ENCODE assay signal across 1 cellular context in genomic region chr16:81549547-81550411, GRCh38.
TF ChIP-seq lines count a peak whose summit lies in the region.

No MANE protein-coding gene starts in this region.

TF ChIP-seq in HepG2, 621 proteins besides CTCF, POLR2A, EP300 and RAD21 (continued from another document and continues in another):
- TF ChIP-seq HBP1 (CRISPR knock-in tag; IDR thresholded peaks at IDR 0.05; ENCODE audit: low read depth) (no peak), MAFG (CRISPR knock-in tag; IDR thresholded peaks at IDR 0.05) (no peak), ELF4 (CRISPR knock-in tag; IDR thresholded peaks at IDR 0.05; ENCODE audit: borderline replicate concordance) (no peak; the same call in 1 of the 2 replicates), ZBTB33 (CRISPR knock-in tag; IDR thresholded peaks at IDR 0.05) (no peak; the same call in 1 of the 2 replicates), SMYD3 (CRISPR knock-in tag; IDR thresholded peaks at IDR 0.05) (no peak), CCDC6 (CRISPR knock-in tag; IDR thresholded peaks at IDR 0.05) (no peak), AFF4 (CRISPR knock-in tag; IDR thresholded peaks at IDR 0.05) (peak; percentile 24; the same call in 1 of the 2 replicates), HNF4A (CRISPR knock-in tag; IDR thresholded peaks at IDR 0.05) (no peak), CBX5 (CRISPR knock-in tag; IDR thresholded peaks at IDR 0.05; ENCODE audit: borderline replicate concordance) (no peak), HDAC1 (CRISPR knock-in tag; IDR thresholded peaks at IDR 0.05) (no peak), ZNF501 (CRISPR knock-in tag; IDR thresholded peaks at IDR 0.05) (no peak; the same call in 1 of the 2 replicates), LCORL (IDR thresholded peaks at IDR 0.05) (no peak), LCORL (CRISPR knock-in tag; IDR thresholded peaks at IDR 0.05) (peak; percentile 63; the same call in 1 of the 2 replicates), DNMT1 (CRISPR knock-in tag; IDR thresholded peaks at IDR 0.05) (no peak), ZNF34 (CRISPR knock-in tag; IDR thresholded peaks at IDR 0.05; ENCODE audit: borderline replicate concordance) (no peak), KMT2A (CRISPR knock-in tag; IDR thresholded peaks at IDR 0.05) (no peak), TFAP4 (IDR thresholded peaks at IDR 0.05; ENCODE audit: borderline replicate concordance, low read depth) (no peak), TEF (CRISPR knock-in tag; IDR thresholded peaks at IDR 0.05) (no peak), NR2F1 (CRISPR knock-in tag; IDR thresholded peaks at IDR 0.05) (peak in 1 of 2 experiments; percentile 7; a peak in 1 of 4 replicates), HIC2 (CRISPR knock-in tag; IDR thresholded peaks at IDR 0.05; ENCODE audit: low read depth) (peak; percentile 96), ZFY (CRISPR knock-in tag; IDR thresholded peaks at IDR 0.05) (0 out of 2 replicates have a peak, but pooled peaks have one; percentile 8), NPAS2 (CRISPR knock-in tag; IDR thresholded peaks at IDR 0.05; ENCODE audit: borderline replicate concordance) (no peak), MTA1 (CRISPR knock-in tag; IDR thresholded peaks at IDR 0.05; ENCODE audit: borderline replicate concordance) (peak; percentile 66), POLR2AphosphoS2 (IDR thresholded peaks at IDR 0.05; ENCODE audit: low read depth, low read length) (no peak), TGIF2 (CRISPR knock-in tag; IDR thresholded peaks at IDR 0.05) (0 out of 2 replicates have a peak, but pooled peaks have one; percentile 16), HOXA7 (CRISPR knock-in tag; IDR thresholded peaks at IDR 0.05) (no peak), ZBTB10 (CRISPR knock-in tag; IDR thresholded peaks at IDR 0.05; ENCODE audit: borderline replicate concordance) (no peak), KLF6 (CRISPR knock-in tag; IDR thresholded peaks at IDR 0.05) (no peak), ZNF484 (CRISPR knock-in tag; IDR thresholded peaks at IDR 0.05; ENCODE audit: borderline replicate concordance, low read depth) (no peak), FLYWCH1 (CRISPR knock-in tag; IDR thresholded peaks at IDR 0.05) (no peak), ATF7 (IDR thresholded peaks at IDR 0.05) (no peak; the same call in 1 of the 2 replicates), ATF7 (CRISPR knock-in tag; IDR thresholded peaks at IDR 0.05) (0 out of 2 replicates have a peak, but pooled peaks have one; percentile 36), ZNF720 (CRISPR knock-in tag; IDR thresholded peaks at IDR 0.05) (peak; percentile 72; the same call in 1 of the 2 replicates), ZNF710 (CRISPR knock-in tag; IDR thresholded peaks at IDR 0.05; ENCODE audit: borderline replicate concordance) (no peak; the same call in 1 of the 2 replicates), HMG20B (CRISPR knock-in tag; conservative IDR thresholded peaks at IDR 0.05) (no peak; the same call in 1 of the 2 replicates), IRF9 (CRISPR knock-in tag; IDR thresholded peaks at IDR 0.05; ENCODE audit: borderline replicate concordance) (peak; percentile 37; the same call in 1 of the 2 replicates)
